ENCODE assay signal across 8 cellular contexts in the genomic region with DNA sequence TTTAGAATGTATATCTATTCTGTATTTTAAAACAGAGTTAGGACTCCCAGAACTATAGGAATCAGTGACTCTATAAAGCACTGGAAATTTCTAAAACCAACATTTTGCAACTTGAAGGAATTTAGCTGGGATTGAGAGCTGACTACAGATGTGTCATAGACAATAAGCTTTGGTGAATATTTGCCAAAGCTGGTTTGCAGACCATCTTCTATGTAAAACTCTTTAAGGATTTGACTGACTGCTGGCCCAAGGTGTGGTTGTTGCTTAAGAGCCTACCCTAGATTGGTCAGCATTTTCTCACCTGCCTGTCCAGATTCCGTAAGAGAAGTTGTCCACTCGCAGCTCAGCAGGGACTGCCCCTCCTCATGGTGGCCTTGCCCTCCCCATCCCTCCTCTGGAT.
"Had no signal": no experiment of that assay in that cellular context is flagged by ENCODE, and none has a peak within 500 bp of the region (broad histone marks: within the 10 kb centered on the region; RNA-seq: fewer than 3 reads in every experiment).

No MANE protein-coding gene starts in this region.

- H3K4me1 ChIP-seq: HAP-1 had no signal

- H3K27ac Mint-ChIP-seq: HFFc6 had no signal

- H3K9me3 ChIP-seq: HAP-1 had no signal

- H3K9ac ChIP-seq: GM23248 had no signal

- H3K36me3 ChIP-seq: HAP-1 had no signal

- DNase-seq: GM23248, GOT3, H7, HFFc6, IMR-90 had no signal

- ATAC-seq: HCT116 had no signal

- FAIRE-seq: HTR-8/SVneo had no signal

- H3K4me3 Mint-ChIP-seq: HFFc6 had no signal

- H3K27ac ChIP-seq: GM23248 had no signal

- H3K4me3 ChIP-seq: GM23248, HAP-1 had no signal

- H2AFZ ChIP-seq: GM23248 had no signal
